12 cellular contexts compared by ENCODE assay signal in the genomic region with DNA sequence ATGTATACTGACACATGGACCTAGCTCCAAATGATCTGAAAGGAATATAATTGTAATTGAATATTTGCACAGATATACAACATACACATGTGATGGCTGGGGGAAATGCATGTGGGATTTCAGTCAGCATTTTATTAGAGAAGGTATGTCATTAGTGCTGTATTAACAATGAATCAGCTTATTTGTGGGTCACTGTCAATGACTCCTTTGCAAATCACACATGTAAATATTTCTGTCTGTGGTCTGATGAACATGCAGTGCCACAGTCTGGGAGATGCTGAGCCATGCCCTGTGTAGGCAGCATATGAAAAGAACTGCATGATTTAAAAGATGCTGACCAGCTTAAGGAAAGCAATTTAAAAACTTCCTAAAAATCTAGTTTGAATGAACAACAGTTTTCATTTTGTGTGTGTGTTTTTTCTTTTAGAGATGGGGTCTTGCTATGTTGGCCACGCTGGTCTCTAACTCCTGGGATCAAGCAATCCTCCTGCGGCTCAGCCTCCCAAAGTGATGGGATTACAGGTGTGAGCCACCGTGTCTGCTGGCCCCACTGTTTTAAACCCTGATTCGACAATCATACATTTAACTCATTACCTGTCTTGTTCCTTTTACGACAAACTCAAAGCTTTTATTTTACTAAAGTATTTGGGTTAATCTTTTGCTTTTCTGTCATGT. TPM values are rescaled to one million over a fixed set of nuclear protein-coding genes. Genes with fewer than 3 reads are reported as not detected.
DNase-seq lines count a peak whose midpoint lies in the region; ATAC-seq and TF ChIP-seq lines count a peak whose summit lies in the region.
"Had no signal": no experiment of that assay in that cellular context is flagged by ENCODE, and none has a peak within 500 bp of the region (broad histone marks: within the 10 kb centered on the region; RNA-seq: fewer than 3 reads in every experiment).

No MANE protein-coding gene starts in this region.

- H3K27me3 Mint-ChIP-seq in CD8-positive, alpha-beta T cell (ENCODE audit: low read depth) = peaks cover 25% of the 10 kb centered on the region
- H3K27me3 Mint-ChIP-seq in natural killer cell (ENCODE audit: low read depth in 2 of 2) = peaks cover 24 to 25% of the 10 kb centered on the region in 2 donors

- H3K36me3 Mint-ChIP-seq in CD8-positive, alpha-beta T cell = no peaks in the 10 kb centered on the region
- H3K36me3 Mint-ChIP-seq in natural killer cell = no peaks in the 10 kb centered on the region

- no peak for ATAC-seq in CD8-positive, alpha-beta T cell
- ATAC-seq in natural killer cell (no peak), GM18502 (IDR thresholded peaks at IDR 0.05; ENCODE audit: poor library complexity, unreplicated experiment) (no peak)

- H3K36me3 ChIP-seq in CD8-positive, alpha-beta T cell (ENCODE audit: insufficient read depth, low read length) = no peaks in the 10 kb centered on the region
- H3K36me3 ChIP-seq in Peyer's patch (no peaks in the 10 kb centered on the region), duodenal mucosa (ENCODE audit: control insufficient read depth in 1 of 2, insufficient read depth in 2 of 2, low read length in 2 of 2) (no peaks in the 10 kb centered on the region)

- no peak for TF ChIP-seq CTCF in CD8-positive, alpha-beta T cell (IDR thresholded peaks at IDR 0.05)
- TF ChIP-seq CTCF in Peyer's patch (IDR thresholded peaks at IDR 0.05) (no peak), natural killer cell (IDR thresholded peaks at IDR 0.05) (no peak)

- POLR2A ChIA-PET in CD8-positive, alpha-beta T cell (lab: Charles Lee) = interaction anchor here (0.6 kb wide), 1 partner anchor 9 kb away, joined by 4 read pairs; no protein-coding TSS in a partner anchor

- H3K4me1 Mint-ChIP-seq in CD8-positive, alpha-beta T cell (ENCODE audit: low read depth) = peaks cover 8% of the 10 kb centered on the region
- H3K4me1 Mint-ChIP-seq in natural killer cell = peaks cover 5 to 6% of the 10 kb centered on the region in 2 donors

- peaks cover 18% of the 10 kb centered on the region for H3K27me3 ChIP-seq in CD8-positive, alpha-beta T cell (ENCODE audit: insufficient read depth, low read length)
- H3K27me3 ChIP-seq in Peyer's patch = no peaks in the 10 kb centered on the region
- H3K27me3 ChIP-seq in duodenal mucosa (ENCODE audit: control insufficient read depth in 1 of 2, insufficient read depth in 2 of 2, low read length in 2 of 2) = no peaks in the 10 kb centered on the region

- H3K9me3 Mint-ChIP-seq in CD8-positive, alpha-beta T cell = peaks cover 2% of the 10 kb centered on the region
- no peaks in the 10 kb centered on the region for H3K9me3 Mint-ChIP-seq in natural killer cell

- no peak overlapping the region for H3K27ac ChIP-seq in CD8-positive, alpha-beta T cell (ENCODE audit: low read depth, low read length)
- H3K27ac ChIP-seq in Peyer's patch (peak overlapping the region in 3 of 4 donors; percentile 95 to 98 (median 97)), duodenal mucosa (ENCODE audit: low read depth, low read length) (peak overlapping the region; percentile 53)

- TF ChIP-seq POLR2A in Peyer's patch (IDR thresholded peaks at IDR 0.05) = no peak

- H3K4me1 ChIP-seq in CD8-positive, alpha-beta T cell (ENCODE audit: insufficient read depth, low read length) = peaks cover 5% of the 10 kb centered on the region
- H3K4me1 ChIP-seq in Peyer's patch (peaks cover 0 to 4% (median 0%) of the 10 kb centered on the region in 4 donors), duodenal mucosa (ENCODE audit: control insufficient read depth in 1 of 2, insufficient read depth in 2 of 2, low read length in 2 of 2) (peaks cover 2 to 9% of the 10 kb centered on the region in 2 donors)

- no peak overlapping the region for H3K27ac Mint-ChIP-seq in CD8-positive, alpha-beta T cell
- no peak overlapping the region for H3K27ac Mint-ChIP-seq in natural killer cell
- H3K27ac Mint-ChIP-seq: HFFc6 had no signal

- H3K9ac ChIP-seq in duodenal mucosa (ENCODE audit: low read depth in 1 of 2, low read length in 2 of 2) = peak overlapping the region; percentile 0 to 45

- H3K9me3 ChIP-seq in CD8-positive, alpha-beta T cell (ENCODE audit: low read length) = no peaks in the 10 kb centered on the region
- H3K9me3 ChIP-seq in Peyer's patch = no peaks in the 10 kb centered on the region
- no peaks in the 10 kb centered on the region for H3K9me3 ChIP-seq in duodenal mucosa (ENCODE audit: control insufficient read depth in 1 of 2, low read length in 2 of 2)

- no peak overlapping the region for H3K4me3 ChIP-seq in CD8-positive, alpha-beta T cell (ENCODE audit: low read depth, low read length)
- H3K4me3 ChIP-seq in Peyer's patch = peak overlapping the region in 2 of 4 donors; percentile 86 to 91
- H3K4me3 ChIP-seq in duodenal mucosa (ENCODE audit: low read depth in 1 of 2, low read length in 2 of 2) = peak overlapping the region; percentile 37 to 53

- CTCF ChIA-PET in CD8-positive, alpha-beta T cell (lab: Charles Lee) = interaction anchor here (1.2 to 2.2 kb wide), 3 partner anchors 12 to 56 kb away, joined by 3 to 6 read pairs (median 3); no protein-coding TSS in a partner anchor

- intact Hi-C loops in CD8-positive, alpha-beta T cell (cut with DNase I, micrococcal nuclease) = loop anchor here in 1 of 2 experiments (10.0 kb wide), 1 partner anchor 133 kb away; no protein-coding TSS in a partner anchor
- intact Hi-C loops in natural killer cell (cut with micrococcal nuclease) = loop anchor here (5.0 kb wide), 1 partner anchor 55 kb away; no protein-coding TSS in a partner anchor

- DNase-seq in CD8-positive, alpha-beta T cell = no peak
- no peak for DNase-seq in Peyer's patch
- DNase-seq in natural killer cell = no peak
- no peak for DNase-seq in NCI-H510A (lab: John Stamatoyannopoulos, UW)
- DNase-seq in hypothalamus (lab: John Stamatoyannopoulos, UW) = no peak
- DNase-seq in stimulated activated CD4-positive, alpha-beta T cell treated with anti-CD3 and anti-CD28 coated beads, Interleukin-12 subunit alpha, Interleukin-12 subunit beta, amount 100 ng/mL, for 4 hours = no peak
- DNase-seq: DMS 273 treated with DMSO at 0.1 percent for 48 hours, HFFc6, NCI-H446 treated with DMSO at 0.1 percent for 48 hours, T1000 had no signal

- peak overlapping the region; percentile 75 for H3K4me3 Mint-ChIP-seq in CD8-positive, alpha-beta T cell
- H3K4me3 Mint-ChIP-seq in natural killer cell = peak overlapping the region; percentile 83

RNA-seq across cellular contexts. Expression of gene B3GNT5, which starts 0.8 kb away (rescaled TPM):
- total RNA-seq in CD8-positive, alpha-beta T cell = 1 to 10 TPM; 1.1 to 1.2 TPM
- total RNA-seq in Peyer's patch (10 to 100 TPM; 15.7 to 66.2 (median 42.2) TPM), natural killer cell (1 to 10 TPM; 1.2 to 4.5 (median 3.4) TPM)
- total RNA-seq: HFFc6 had no signal
